In the genomic region with DNA sequence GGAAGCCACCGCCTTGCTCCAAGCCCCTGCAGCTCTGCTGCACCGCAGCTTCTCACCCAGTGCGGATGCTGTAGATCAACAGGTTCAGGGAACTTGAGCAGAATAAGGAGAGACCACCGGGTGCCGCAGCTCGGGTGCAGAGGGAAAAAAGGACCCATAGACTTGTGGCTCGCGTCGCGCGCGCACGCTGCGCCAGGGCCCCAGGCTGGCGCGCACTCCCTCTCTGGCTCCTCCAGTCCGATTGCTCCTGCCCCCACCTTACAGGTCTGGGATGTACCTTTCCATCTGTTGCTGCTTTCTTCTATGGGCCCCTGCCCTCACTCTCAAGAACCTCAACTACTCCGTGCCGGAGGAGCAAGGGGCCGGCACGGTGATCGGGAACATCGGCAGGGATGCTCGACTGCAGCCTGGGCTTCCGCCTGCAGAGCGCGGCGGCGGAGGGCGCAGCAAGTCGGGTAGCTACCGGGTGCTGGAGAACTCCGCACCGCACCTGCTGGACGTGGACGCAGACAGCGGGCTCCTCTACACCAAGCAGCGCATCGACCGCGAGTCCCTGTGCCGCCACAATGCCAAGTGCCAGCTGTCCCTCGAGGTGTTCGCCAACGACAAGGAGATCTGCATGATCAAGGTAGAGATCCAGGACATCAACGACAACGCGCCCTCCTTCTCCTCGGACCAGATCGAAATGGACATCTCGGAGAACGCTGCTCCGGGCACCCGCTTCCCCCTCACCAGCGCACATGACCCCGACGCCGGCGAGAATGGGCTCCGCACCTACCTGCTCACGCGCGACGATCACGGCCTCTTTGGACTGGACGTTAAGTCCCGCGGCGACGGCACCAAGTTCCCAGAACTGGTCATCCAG, we compare ENCODE assay signal across 8 cellular contexts. TPM values are rescaled to one million over a fixed set of nuclear protein-coding genes. Genes with fewer than 3 reads are reported as not detected.
DNase-seq lines count a peak whose midpoint lies in the region; ATAC-seq, FAIRE-seq and TF ChIP-seq lines count a peak whose summit lies in the region.

No MANE protein-coding gene starts in this region.

- H3K4me3 ChIP-seq in CD8-positive, alpha-beta memory T cell (ENCODE audit: low read length) = peak overlapping the region; percentile 37
- H3K4me3 ChIP-seq in pancreas = peak overlapping the region; percentile 29 to 57 (median 44)

- no peak for TF ChIP-seq CTCF in pancreas (IDR thresholded peaks at IDR 0.05)

- CTCF ChIA-PET in CD8-positive, alpha-beta memory T cell (lab: Charles Lee) = no interaction called here
- CTCF ChIA-PET in activated CD4-positive, alpha-beta memory T cell treated with anti-CD3 and anti-CD28 coated beads for 36 hours (lab: Charles Lee) = interaction anchor here (0.6 kb wide), 1 partner anchor 303 kb away, joined by 3 read pairs; no protein-coding TSS in a partner anchor

- peaks cover 11% of the 10 kb centered on the region for H3K4me1 ChIP-seq in CD8-positive, alpha-beta memory T cell (ENCODE audit: insufficient read depth, low read length)
- H3K4me1 ChIP-seq in pancreas = peaks cover 0 to 11% (median 0%) of the 10 kb centered on the region in 3 donors

- H3K27me3 ChIP-seq in CD8-positive, alpha-beta memory T cell (ENCODE audit: insufficient read depth, low read length, poor library complexity, severe bottlenecking) = peaks cover 10% of the 10 kb centered on the region
- peaks cover 4 to 31% (median 7%) of the 10 kb centered on the region in 4 donors for H3K27me3 ChIP-seq in pancreas

- 4 to 5% methylated on average over 70 of the region's 70 CpGs for WGBS in pancreas, 2 donors

- H3K4me1 Mint-ChIP-seq in CD8-positive, alpha-beta memory T cell = peaks cover 28 to 36% (median 34%) of the 10 kb centered on the region in 3 donors
- peaks cover 41% of the 10 kb centered on the region for H3K4me1 Mint-ChIP-seq in activated CD4-positive, alpha-beta memory T cell treated with anti-CD3 and anti-CD28 coated beads for 36 hours (ENCODE audit: low read depth)

- in situ Hi-C loops in KBM-7 (cut with MboI; ENCODE audit: low pct_unique_long_range_greater_than_20kb, low sequenced_read_pairs) = no loop called here

- peaks cover 0 to 23% (median 7%) of the 10 kb centered on the region in 5 donors for H3K9me3 Mint-ChIP-seq in CD8-positive, alpha-beta memory T cell
- H3K9me3 Mint-ChIP-seq in activated CD4-positive, alpha-beta memory T cell treated with anti-CD3 and anti-CD28 coated beads for 36 hours = peaks cover 11% of the 10 kb centered on the region

- no peak overlapping the region for H3K27ac ChIP-seq in CD8-positive, alpha-beta memory T cell (ENCODE audit: low read depth, low read length)
- H3K27ac ChIP-seq in pancreas = peak overlapping the region in 3 of 4 donors; percentile 35 to 70 (median 59)

- H3K27ac Mint-ChIP-seq in CD8-positive, alpha-beta memory T cell = no peak overlapping the region
- no peak overlapping the region for H3K27ac Mint-ChIP-seq in activated CD4-positive, alpha-beta memory T cell treated with anti-CD3 and anti-CD28 coated beads for 36 hours

- intact Hi-C loops in activated CD4-positive, alpha-beta memory T cell treated with anti-CD3 and anti-CD28 coated beads for 36 hours (cut with micrococcal nuclease) = no loop called here
- intact Hi-C loops in cardiac septum (cut with DNase I) (loop anchor here (5.0 kb wide), 1 partner anchor 225 kb away; no protein-coding TSS in a partner anchor), pancreas (cut with DNase I) (no loop called here)

- peaks cover 33 to 52% of the 10 kb centered on the region in 2 donors for H3K27me3 Mint-ChIP-seq in CD8-positive, alpha-beta memory T cell
- peaks cover 67% of the 10 kb centered on the region for H3K27me3 Mint-ChIP-seq in activated CD4-positive, alpha-beta memory T cell treated with anti-CD3 and anti-CD28 coated beads for 36 hours

- no peak for FAIRE-seq in pancreas (lab: Jason Lieb, UNC)

- peak overlapping the region; percentile 64 to 90 (median 85) for H3K4me3 Mint-ChIP-seq in CD8-positive, alpha-beta memory T cell
- H3K4me3 Mint-ChIP-seq in activated CD4-positive, alpha-beta memory T cell treated with anti-CD3 and anti-CD28 coated beads for 36 hours = peak overlapping the region; percentile 60

- no peaks in the 10 kb centered on the region for H3K36me3 ChIP-seq in CD8-positive, alpha-beta memory T cell (ENCODE audit: insufficient read depth, low read length)
- H3K36me3 ChIP-seq in pancreas = no peaks in the 10 kb centered on the region

- H3K9me3 ChIP-seq in CD8-positive, alpha-beta memory T cell (ENCODE audit: low read length) = no peaks in the 10 kb centered on the region
- H3K9me3 ChIP-seq in pancreas = no peaks in the 10 kb centered on the region

- POLR2A ChIA-PET in CD8-positive, alpha-beta memory T cell (lab: Charles Lee) = no interaction called here
- POLR2A ChIA-PET in activated CD4-positive, alpha-beta memory T cell treated with anti-CD3 and anti-CD28 coated beads for 36 hours (lab: Charles Lee) = no interaction called here

- no peaks in the 10 kb centered on the region for H3K36me3 Mint-ChIP-seq in CD8-positive, alpha-beta memory T cell
- H3K36me3 Mint-ChIP-seq in activated CD4-positive, alpha-beta memory T cell treated with anti-CD3 and anti-CD28 coated beads for 36 hours = peaks cover 10% of the 10 kb centered on the region

- DNase-seq in CD8-positive, alpha-beta memory T cell = peak in 1 of 5 donors; percentile 9
- DNase-seq in activated CD4-positive, alpha-beta memory T cell treated with anti-CD3 and anti-CD28 coated beads for 36 hours = no peak
- DNase-seq in cardiac septum (ENCODE audit: low spot score) (peak; percentile 55), pancreas (peak in 5 of 6 donors; percentile 7 to 76 (median 20)), DMS153 (lab: John Stamatoyannopoulos, UW) (no peak), KBM-7 (no peak)

- ATAC-seq in pancreas (peak; percentile 7 to 25 (median 14)), HG03135 (IDR thresholded peaks at IDR 0.05; ENCODE audit: unreplicated experiment) (no peak), HG02763 (IDR thresholded peaks at IDR 0.05; ENCODE audit: unreplicated experiment) (no peak)

RNA-seq across cellular contexts. Expression of a gene that starts 1.0 kb away (rescaled TPM):
- total RNA-seq in CD8-positive, alpha-beta memory T cell = not detected
- polyA plus RNA-seq in CD8-positive, alpha-beta memory T cell = not detected
- not detected for total RNA-seq in activated CD4-positive, alpha-beta memory T cell treated with anti-CD3 and anti-CD28 coated beads for 36 hours
- 7.3 TPM for total RNA-seq in cardiac septum
- 10 to 100 TPM in 1 of 6 donors, 1 to 10 TPM in 5; 3.7 to 10.2 (median 7.6) TPM for total RNA-seq in pancreas
- polyA plus RNA-seq in pancreas = 1 to 10 TPM; 2.1 to 7.3 TPM

Comparison
In these comparisons a context has a peak if more than half of its experiments do, and no peak if none do; other contexts are left out.
1. DNase-seq: peak in cardiac septum (single experiment) and pancreas (5 of 6); none in activated CD4-positive, alpha-beta memory T cell treated with anti-CD3 and anti-CD28 coated beads for 36 hours (single experiment), DMS153 (single experiment) and KBM-7 (single experiment).
2. ATAC-seq: peak in pancreas (4 of 4); none in HG03135 (single experiment) and HG02763 (single experiment).